ENCODE assay signal across 8 cellular contexts in the genomic region with DNA sequence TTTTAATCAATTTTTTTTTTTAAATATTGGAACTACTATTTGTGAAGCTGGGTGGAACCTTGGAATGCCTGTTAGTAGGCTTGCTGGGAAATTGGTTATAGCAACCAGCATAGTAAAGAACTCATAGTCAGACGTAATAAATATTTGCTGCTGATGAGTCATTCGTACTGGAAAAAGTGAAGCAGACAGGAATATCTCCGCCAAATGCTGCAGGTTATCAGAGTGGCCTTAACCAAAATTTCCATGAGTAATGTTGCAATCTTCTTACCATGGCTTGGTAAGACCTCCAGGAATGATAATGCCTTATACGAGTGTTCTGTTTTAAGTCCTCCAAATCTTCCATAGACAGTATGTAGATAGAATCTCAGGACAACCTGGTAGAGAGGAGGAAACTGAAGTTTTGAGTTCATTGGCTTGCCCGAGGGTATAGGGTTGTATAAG. TPM values are rescaled to one million over a fixed set of nuclear protein-coding genes. Genes with fewer than 3 reads are reported as not detected.
DNase-seq lines count a peak whose midpoint lies in the region; ATAC-seq and TF ChIP-seq lines count a peak whose summit lies in the region.

No MANE protein-coding gene starts in this region.

- no peaks in the 10 kb centered on the region for H3K9me2 ChIP-seq in PC-3 (replicated peaks; ENCODE audit: low read length)

- intact Hi-C loops in PC-3 (cut with micrococcal nuclease) = loop anchor here (1.0 to 5.0 kb wide), 2 partner anchors 86 to 134 kb away; no protein-coding TSS in a partner anchor

- peak overlapping the region; percentile 12; the same call in 1 of the 2 replicates for H3K4me3 ChIP-seq in BE2C (ENCODE audit: low read depth, low read length)
- peak overlapping the region; percentile 47; the same call in 1 of the 2 replicates for H3K4me3 ChIP-seq in PC-3 (ENCODE audit: low read length)
- no peak overlapping the region for H3K4me3 ChIP-seq in osteoblast (ENCODE audit: insufficient read depth, low read length)

- H3K9me3 ChIP-seq in BE2C = no peaks in the 10 kb centered on the region
- H3K9me3 ChIP-seq in PC-3 (ENCODE audit: low read length) = no peaks in the 10 kb centered on the region
- no peaks in the 10 kb centered on the region for H3K9me3 ChIP-seq in osteoblast (ENCODE audit: low read depth, low read length)

- no TSS peak for BruUV-seq in PC-3 (replicated peaks; lab: Mats Ljungman, UMichigan)

- CTCF ChIA-PET in PC-3 (lab: Charles Lee) = no interaction called here

- H3K4me2 ChIP-seq in PC-3 (ENCODE audit: low read length) (peak overlapping the region; percentile 85), osteoblast (ENCODE audit: insufficient read depth, low read length) (peak overlapping the region; percentile 40)

- H3K9ac ChIP-seq in PC-3 (ENCODE audit: low read length) = peak overlapping the region; percentile 65

- H3K27ac ChIP-seq in PC-3 (ENCODE audit: low read length) = peak overlapping the region; percentile 93
- H3K27ac ChIP-seq in epithelial cell of prostate = peak overlapping the region; percentile 63
- H3K27ac ChIP-seq in osteoblast (ENCODE audit: low read depth, low read length) = peak overlapping the region; percentile 91

- 0 out of 2 replicates have a peak, but pooled peaks cover 2% of the 10 kb centered on the region for H3K36me3 ChIP-seq in BE2C
- no peaks in the 10 kb centered on the region for H3K36me3 ChIP-seq in PC-3 (ENCODE audit: low read depth, low read length)
- H3K36me3 ChIP-seq in osteoblast (ENCODE audit: insufficient read depth, low read length) = no peaks in the 10 kb centered on the region

- ATAC-seq in PC-3 = peak; percentile 54

- POLR2A ChIA-PET in PC-3 (lab: Charles Lee; ENCODE audit: unreplicated experiment) = interaction anchor here (0.6 to 0.7 kb wide), 2 partner anchors 33 to 34 kb away, joined by 3 to 14 read pairs; a partner anchor contains a TSS

- TF ChIP-seq CTCF in BE2C (IDR thresholded peaks at IDR 0.05; ENCODE audit: low read depth, low read length) = no peak
- TF ChIP-seq CTCF in PC-3 (conservative IDR thresholded peaks at IDR 0.05; ENCODE audit: low read depth, low read length) = no peak
- TF ChIP-seq CTCF in osteoblast (IDR thresholded peaks at IDR 0.05; ENCODE audit: extremely low read depth, low read depth, low read length) = no peak

- H3F3A ChIP-seq in PC-3 (ENCODE audit: low read length, unreplicated experiment) = no peaks in the 10 kb centered on the region

- H3K4me1 ChIP-seq in BE2C = peaks cover 45% of the 10 kb centered on the region
- H3K4me1 ChIP-seq in PC-3 (ENCODE audit: insufficient read depth, low read length) = peaks cover 72% of the 10 kb centered on the region
- peaks cover 64% of the 10 kb centered on the region for H3K4me1 ChIP-seq in osteoblast (ENCODE audit: insufficient read depth, low read length)

- H2AFZ ChIP-seq in PC-3 (ENCODE audit: low read length) (no peak overlapping the region), osteoblast (ENCODE audit: low read length) (no peak overlapping the region)

- DNase-seq in BE2C (no peak), PC-3 (peak; percentile 88), epithelial cell of prostate (ENCODE audit: low read depth, low spot score) (no peak), osteoblast (ENCODE audit: insufficient read length, low spot score, missing footprints) (peak; percentile 82), NCI-H2196 treated with DMSO at 0.1 percent for 48 hours (lab: John Stamatoyannopoulos, UW; ENCODE audit: unreplicated experiment) (no peak), DMS153 (lab: John Stamatoyannopoulos, UW) (no peak), cerebellar cortex (ENCODE audit: low spot score) (no peak)
- no peak for DNase-seq in stimulated activated CD4-positive, alpha-beta T cell treated with anti-CD3 and anti-CD28 coated beads, Interleukin-2, amount 100 ng/mL, for 48 hours

- H3K79me2 ChIP-seq in PC-3 (ENCODE audit: low read length) (peaks cover 17% of the 10 kb centered on the region), osteoblast (ENCODE audit: insufficient read depth, low read length) (peaks cover 34% of the 10 kb centered on the region)

- no peaks in the 10 kb centered on the region for H4K20me1 ChIP-seq in PC-3 (ENCODE audit: low read length)
- H4K20me1 ChIP-seq in osteoblast (ENCODE audit: insufficient read depth, low read length) = no peaks in the 10 kb centered on the region

- H3K27me3 ChIP-seq in BE2C = no peaks in the 10 kb centered on the region
- no peaks in the 10 kb centered on the region for H3K27me3 ChIP-seq in PC-3 (ENCODE audit: low read length)
- H3K27me3 ChIP-seq in osteoblast (ENCODE audit: insufficient read depth, low read length) = no peaks in the 10 kb centered on the region

RNA-seq across cellular contexts. Expression of a gene that starts 34.2 kb away (rescaled TPM):
- 20.9 TPM for polyA plus RNA-seq in BE2C (2012; ENCODE audit: insufficient read depth, insufficient read length, low read depth)
- total RNA-seq in PC-3 (2014; rRNA removed) = 10.3 and 17.8 TPM in 2 replicates
- 66.0 and 69.8 TPM in 2 replicates for total RNA-seq in osteoblast

Comparison
In these comparisons a context has a peak if more than half of its experiments do, and no peak if none do; other contexts are left out.
1. DNase-seq: peak in PC-3 (single experiment) and osteoblast (single experiment); none in BE2C (single experiment), epithelial cell of prostate (single experiment), NCI-H2196 treated with DMSO at 0.1 percent for 48 hours (single experiment), DMS153 (single experiment), cerebellar cortex (single experiment) and stimulated activated CD4-positive, alpha-beta T cell treated with anti-CD3 and anti-CD28 coated beads, Interleukin-2, amount 100 ng/mL, for 48 hours (0 of 2).
2. Peak in every context shown above with its lines, with median percentiles within 50 percentile points of each other: H3K27ac ChIP-seq.